ENCODE assay signal across 8 cellular contexts in genomic region chr6:87322304-87323212, GRCh38. TPM values are rescaled to one million over a fixed set of nuclear protein-coding genes. Genes with fewer than 3 reads are reported as not detected.
DNase-seq lines count a peak whose midpoint lies in the region; ATAC-seq and TF ChIP-seq lines count a peak whose summit lies in the region.

A gene with protein sequence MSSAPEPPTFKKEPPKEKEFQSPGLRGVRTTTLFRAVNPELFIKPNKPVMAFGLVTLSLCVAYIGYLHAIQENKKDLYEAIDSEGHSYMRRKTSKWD (plus strand): TSS chr6:87322588. CDS start chr6:87337032, 14,444 bp downstream.

- H3K27ac ChIP-seq in VCaP, result peak within 1 kb of the TSS; percentile 77
- peak within 1 kb of the TSS; percentile 76 to 83 for H3K27ac ChIP-seq in breast epithelium
- H3K27ac ChIP-seq in spleen, result peak within 1 kb of the TSS; percentile 60 to 87 (median 84)

- 1 to 2% (median 2%) methylated on average over 39 to 60 of the region's 60 CpGs for WGBS in spleen, 5 donors

- H3K36me3 ChIP-seq in breast epithelium (no peaks in the 10 kb centered on the region), spleen (no peaks in the 10 kb centered on the region)

- TF ChIP-seq CTCF in VCaP (conservative IDR thresholded peaks at IDR 0.05), result peak; percentile 100
- peak; percentile 61 to 93 (median 82) for TF ChIP-seq CTCF in breast epithelium (IDR thresholded peaks at IDR 0.05)
- peak; percentile 88 to 99 (median 99) for TF ChIP-seq CTCF in spleen (IDR thresholded peaks at IDR 0.05 in 8 of 11, conservative IDR thresholded peaks at IDR 0.05 in 3 of 11)

- H3K27me3 ChIP-seq in breast epithelium, result no peaks in the 10 kb centered on the region
- H3K27me3 ChIP-seq in spleen (replicated peaks in 1 of 7), result peaks cover 0 to 1% (median 0%) of the 10 kb centered on the region in 7 donors

- DNase-seq in ACHN (peak; percentile 77), NCI-H2107 treated with DMSO at 0.1 percent for 48 hours (lab: John Stamatoyannopoulos, UW; ENCODE audit: unreplicated experiment) (peak; percentile 42), breast epithelium (ENCODE audit: low spot score in 2 of 2) (peak; percentile 70 to 83), inferior parietal cortex (ENCODE audit: extremely low spot score) (peak; percentile 75), spleen (peak; percentile 98)

- H3K9me3 ChIP-seq in breast epithelium (no peaks in the 10 kb centered on the region), spleen (peaks cover 0 to 5% (median 0%) of the 10 kb centered on the region in 8 donors)

- TF ChIP-seq POLR2A in breast epithelium (IDR thresholded peaks at IDR 0.05) (no peak), spleen (IDR thresholded peaks at IDR 0.05) (peak in 1 of 3 donors; percentile 9)

- ATAC-seq in GM18520 (IDR thresholded peaks at IDR 0.05; ENCODE audit: unreplicated experiment) (peak; percentile 100), HG03045 (IDR thresholded peaks at IDR 0.05; ENCODE audit: unreplicated experiment) (peak; percentile 100)

- no peaks in the 10 kb centered on the region for H3K4me1 ChIP-seq in breast epithelium
- peaks cover 0 to 18% (median 6%) of the 10 kb centered on the region in 6 donors for H3K4me1 ChIP-seq in spleen

- in situ Hi-C loops in ACHN (cut with HindIII; ENCODE audit: low pct_ligation_motif_present, low pct_unique_long_range_greater_than_20kb, low sequenced_read_pairs), result no loop called here

- H3K4me3 ChIP-seq in breast epithelium (peak within 1 kb of the TSS; percentile 89 to 97 (median 93)), spleen (peak within 1 kb of the TSS; percentile 60 to 85 (median 74))

- intact Hi-C loops in breast epithelium (cut with DNase I; ENCODE audit: low total_unique reads) (no loop called here), spleen (cut with DNase I; ENCODE audit: low total_unique reads) (no loop called here)

RNA-seq across cellular contexts. Expression of the gene that starts here (rescaled TPM):
- total RNA-seq in breast epithelium (10 to 100 TPM in 2 of 3 donors, 1 to 10 TPM in 1; 9.6 to 17.9 (median 13.4) TPM), spleen (10 to 100 TPM; 11.1 to 18.6 (median 12.4) TPM)
- polyA plus RNA-seq in spleen, result 1 to 10 TPM; 4.2 to 6.8 (median 6.0) TPM

Comparison
In these comparisons a context has a peak if more than half of its experiments do, and no peak if none do; other contexts are left out.
1. Peak in every context shown above with its lines: DNase-seq, ATAC-seq, H3K4me3 ChIP-seq and H3K27ac ChIP-seq.
2. DNase-seq: peak in every context shown above with its lines; median percentile 98 in spleen; 77 in ACHN; 76 in breast epithelium; 75 in inferior parietal cortex; 42 in NCI-H2107 treated with DMSO at 0.1 percent for 48 hours.